In the genomic region with DNA sequence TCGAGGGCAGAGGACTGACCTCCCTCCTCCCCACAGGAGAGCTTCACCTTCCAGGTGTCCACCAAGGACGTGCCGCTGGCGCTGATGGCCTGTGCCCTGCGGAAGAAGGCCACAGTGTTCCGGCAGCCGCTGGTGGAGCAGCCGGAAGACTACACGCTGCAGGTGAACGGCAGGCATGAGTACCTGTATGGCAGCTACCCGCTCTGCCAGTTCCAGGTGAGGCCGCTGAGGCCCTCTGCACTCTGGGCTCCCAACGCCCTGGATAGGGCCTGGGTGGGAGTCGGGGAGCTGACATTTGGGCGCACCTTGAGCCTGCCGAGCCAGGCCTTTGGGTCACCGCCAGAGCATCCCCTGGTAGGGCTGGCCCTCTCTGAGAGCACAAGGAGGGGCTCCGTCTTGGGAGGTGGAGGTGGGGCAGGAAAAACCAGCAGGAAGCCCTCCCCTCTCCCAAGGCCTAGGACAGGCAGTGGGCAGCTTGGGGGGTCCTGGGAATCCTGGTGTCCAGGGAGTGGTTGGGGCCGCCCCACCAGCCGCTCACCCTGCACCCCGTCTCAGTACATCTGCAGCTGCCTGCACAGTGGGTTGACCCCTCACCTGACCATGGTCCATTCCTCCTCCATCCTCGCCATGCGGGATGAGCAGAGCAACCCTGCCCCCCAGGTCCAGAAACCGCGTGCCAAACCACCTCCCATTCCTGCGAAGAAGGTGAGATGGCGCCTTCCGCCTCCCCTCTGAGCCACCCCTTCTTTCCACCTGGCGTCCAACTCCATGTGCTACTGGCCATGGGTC, we compare ENCODE assay signal across 11 cellular contexts.
DNase-seq lines count a peak whose midpoint lies in the region; ATAC-seq, FAIRE-seq and TF ChIP-seq lines count a peak whose summit lies in the region.
"Had no signal": no experiment of that assay in that cellular context is flagged by ENCODE, and none has a peak within 500 bp of the region (broad histone marks: within the 10 kb centered on the region; RNA-seq: fewer than 3 reads in every experiment).

No MANE protein-coding gene starts in this region.

- H3K4me1 ChIP-seq in CD4-positive, CD25-positive, alpha-beta regulatory T cell (ENCODE audit: control insufficient read depth, insufficient read depth, low read length, poor library complexity, severe bottlenecking): peaks cover 87% of the 10 kb centered on the region
- peaks cover 60 to 91% of the 10 kb centered on the region in 2 experiments for H3K4me1 ChIP-seq in K562 (replicated peaks in 1 of 2; ENCODE audit: control insufficient read depth in 2 of 2, insufficient read depth in 2 of 2, low read length in 2 of 2)

- TF ChIP-seq EP300 in K562 (IDR thresholded peaks at IDR 0.05; ENCODE audit: low read length): no peak

- no peak for TF ChIP-seq RAD21 in K562 (CRISPR knock-in tag; conservative IDR thresholded peaks at IDR 0.05 in 1 of 2, IDR thresholded peaks at IDR 0.05 in 1 of 2)

- H3K9me3 ChIP-seq in CD4-positive, CD25-positive, alpha-beta regulatory T cell (ENCODE audit: control insufficient read depth in 2 of 2, low read length in 2 of 2): no peaks in the 10 kb centered on the region
- no peaks in the 10 kb centered on the region for H3K9me3 ChIP-seq in K562 (replicated peaks; ENCODE audit: control insufficient read depth, insufficient read depth, low read depth, low read length)
- H3K9me3 ChIP-seq: tibial artery had no signal

- no TSS peak for BruUV-seq in K562 (replicated peaks; lab: Mats Ljungman, UMichigan)

- H3K27ac Mint-ChIP-seq in CD4-positive, CD25-positive, alpha-beta regulatory T cell: peak overlapping the region; percentile 93 to 100 (median 98)
- peak overlapping the region; percentile 89 to 95 (median 91) for H3K27ac Mint-ChIP-seq in IgD-negative memory B cell
- peak overlapping the region; percentile 88 to 91 for H3K27ac Mint-ChIP-seq in natural killer cell treated with Interleukin-12 subunit alpha and Interleukin-12 subunit beta and Interleukin-15 and Interleukin-18, amount 100 ng/mL, for 72 hours
- H3K27ac Mint-ChIP-seq in progenitor cell of endocrine pancreas: no peak overlapping the region

- no peak for TF ChIP-seq POLR2A in K562 (conservative IDR thresholded peaks at IDR 0.05)

- no peaks in the 10 kb centered on the region for H3K9me1 ChIP-seq in K562 (ENCODE audit: control insufficient read depth, insufficient read depth, low read length)

- POLR2A ChIA-PET in K562 (lab: Yijun Ruan, JAX): interaction anchor here (0.6 to 1.1 kb wide), 7 partner anchors 9 to 226 kb away, joined by 3 to 5 read pairs (median 3); a partner anchor contains a TSS

- in situ Hi-C loops in K562 (cut with MboI): no loop called here

- H3K79me2 ChIP-seq in K562 (ENCODE audit: control insufficient read depth, insufficient read depth, low read length): peaks cover 23% of the 10 kb centered on the region

- CTCF ChIA-PET in K562 (lab: Yijun Ruan, JAX; ENCODE audit: low intra/inter-chr PET ratio): interaction anchor here (2.8 kb wide), 1 partner anchor 89 kb away, joined by 20 read pairs; no protein-coding TSS in a partner anchor

- FAIRE-seq in K562 (lab: Jason Lieb, UNC): no peak

- peak overlapping the region; percentile 82 to 95 (median 92) for H3K4me3 Mint-ChIP-seq in CD4-positive, CD25-positive, alpha-beta regulatory T cell
- peak overlapping the region; percentile 80 to 89 (median 83) for H3K4me3 Mint-ChIP-seq in IgD-negative memory B cell
- peak overlapping the region; percentile 85 for H3K4me3 Mint-ChIP-seq in natural killer cell treated with Interleukin-12 subunit alpha and Interleukin-12 subunit beta and Interleukin-15 and Interleukin-18, amount 100 ng/mL, for 72 hours
- H3K4me3 Mint-ChIP-seq in progenitor cell of endocrine pancreas (ENCODE audit: low read depth): no peak overlapping the region

- no peak for TF ChIP-seq CTCF in K562 (IDR thresholded peaks at IDR 0.05 in 2 of 3, conservative IDR thresholded peaks at IDR 0.05 in 1 of 3; ENCODE audit: insufficient read depth in 2 of 3, low read depth in 1 of 3, low read length in 3 of 3)
- no peak for TF ChIP-seq CTCF in progenitor cell of endocrine pancreas (IDR thresholded peaks at IDR 0.05; ENCODE audit: unreplicated experiment)

- peak overlapping the region; percentile 85 for H3K27ac ChIP-seq in CD4-positive, CD25-positive, alpha-beta regulatory T cell (ENCODE audit: insufficient read depth, low read length, poor library complexity, severe bottlenecking)
- H3K27ac ChIP-seq in K562 (ENCODE audit: extremely low read depth, low read depth, low read length): peak overlapping the region; percentile 87
- H3K27ac ChIP-seq: cardiac muscle cell, tibial artery had no signal

- WGBS in K562 (ENCODE audit: insufficient coverage, low coverage, missing lambda C conversion rate): 81% methylated on average over 28 of the region's 29 CpGs

- peak overlapping the region; percentile 84 to 94 for H3K9ac ChIP-seq in K562 (ENCODE audit: insufficient read depth in 1 of 2, low read depth in 2 of 2, low read length in 2 of 2)

- no peaks in the 10 kb centered on the region for H3K9me3 Mint-ChIP-seq in CD4-positive, CD25-positive, alpha-beta regulatory T cell
- H3K9me3 Mint-ChIP-seq in IgD-negative memory B cell (no peaks in the 10 kb centered on the region), progenitor cell of endocrine pancreas (ENCODE audit: low read depth) (no peaks in the 10 kb centered on the region)
- no peaks in the 10 kb centered on the region for H3K9me3 Mint-ChIP-seq in natural killer cell treated with Interleukin-12 subunit alpha and Interleukin-12 subunit beta and Interleukin-15 and Interleukin-18, amount 100 ng/mL, for 72 hours

- H3K36me3 Mint-ChIP-seq in CD4-positive, CD25-positive, alpha-beta regulatory T cell: peaks cover 18% of the 10 kb centered on the region
- H3K36me3 Mint-ChIP-seq in IgD-negative memory B cell: peaks cover 9% of the 10 kb centered on the region
- peaks cover 6% of the 10 kb centered on the region for H3K36me3 Mint-ChIP-seq in natural killer cell treated with Interleukin-12 subunit alpha and Interleukin-12 subunit beta and Interleukin-15 and Interleukin-18, amount 100 ng/mL, for 72 hours
- no peaks in the 10 kb centered on the region for H3K36me3 Mint-ChIP-seq in progenitor cell of endocrine pancreas (ENCODE audit: insufficient read depth)

- H3K27me3 Mint-ChIP-seq in CD4-positive, CD25-positive, alpha-beta regulatory T cell: peaks cover 4% of the 10 kb centered on the region
- H3K27me3 Mint-ChIP-seq in IgD-negative memory B cell (peaks cover 1% of the 10 kb centered on the region), progenitor cell of endocrine pancreas (no peaks in the 10 kb centered on the region)
- no peaks in the 10 kb centered on the region for H3K27me3 Mint-ChIP-seq in natural killer cell treated with Interleukin-12 subunit alpha and Interleukin-12 subunit beta and Interleukin-15 and Interleukin-18, amount 100 ng/mL, for 72 hours

- H3K27me3 ChIP-seq in CD4-positive, CD25-positive, alpha-beta regulatory T cell (ENCODE audit: control insufficient read depth, insufficient read depth, low read length): no peaks in the 10 kb centered on the region
- no peaks in the 10 kb centered on the region for H3K27me3 ChIP-seq in K562 (ENCODE audit: control insufficient read depth in 2 of 2, insufficient read depth in 2 of 2, low read length in 2 of 2)
- H3K27me3 ChIP-seq: cardiac muscle cell, tibial artery had no signal

- intact Hi-C loops in K562 (cut with micrococcal nuclease): no loop called here

- peak overlapping the region; percentile 92 for H2AFZ ChIP-seq in K562 (ENCODE audit: low read depth, low read length)

- no peaks in the 10 kb centered on the region for H4K20me1 ChIP-seq in K562 (replicated peaks; ENCODE audit: control insufficient read depth, insufficient read depth, low read length)

- H3K4me2 ChIP-seq in K562 (ENCODE audit: insufficient read depth, low read length): peak overlapping the region; percentile 92

- peak in 1 of 3 donors; percentile 49 for DNase-seq in CD4-positive, CD25-positive, alpha-beta regulatory T cell
- peak in 1 of 4 experiments; percentile 34 for DNase-seq in K562 (ENCODE audit: extremely low read depth in 1 of 4, low spot score in 3 of 4)
- DNase-seq in natural killer cell treated with Interleukin-12 subunit alpha and Interleukin-12 subunit beta and Interleukin-15 and Interleukin-18, amount 100 ng/mL, for 72 hours (ENCODE audit: low spot score): no peak
- DNase-seq in iPS-NIHi7 (ENCODE audit: extremely low spot score): no peak
- no peak for DNase-seq in NCI-H446 (lab: John Stamatoyannopoulos, UW)
- DNase-seq in progenitor cell of endocrine pancreas (ENCODE audit: low spot score, unreplicated experiment): no peak
- DNase-seq: RPMI8226 had no signal

- no peak for ATAC-seq in CD4-positive, CD25-positive, alpha-beta regulatory T cell (ENCODE audit: low read depth in 2 of 2)
- ATAC-seq in K562 (no peak), GM21367 (IDR thresholded peaks at IDR 0.05; ENCODE audit: unreplicated experiment) (no peak)
- peak in 1 of 2 donors; percentile 2 for ATAC-seq in natural killer cell treated with Interleukin-12 subunit alpha and Interleukin-12 subunit beta and Interleukin-15 and Interleukin-18, amount 100 ng/mL, for 72 hours

- peaks cover 42% of the 10 kb centered on the region for H3K36me3 ChIP-seq in CD4-positive, CD25-positive, alpha-beta regulatory T cell (ENCODE audit: control insufficient read depth, insufficient read depth, low read length)
- peaks cover 24% of the 10 kb centered on the region; the same call in 2 of the 3 replicates for H3K36me3 ChIP-seq in K562 (ENCODE audit: control insufficient read depth, insufficient read depth, low read length)
- H3K36me3 ChIP-seq: cardiac muscle cell had no signal

- H3K4me1 Mint-ChIP-seq in CD4-positive, CD25-positive, alpha-beta regulatory T cell: peaks cover 7 to 85% (median 24%) of the 10 kb centered on the region in 4 donors
- H3K4me1 Mint-ChIP-seq in IgD-negative memory B cell (peaks cover 16 to 20% (median 17%) of the 10 kb centered on the region in 3 donors), progenitor cell of endocrine pancreas (ENCODE audit: low read depth) (peaks cover 7% of the 10 kb centered on the region)
- peaks cover 25 to 36% of the 10 kb centered on the region in 2 donors for H3K4me1 Mint-ChIP-seq in natural killer cell treated with Interleukin-12 subunit alpha and Interleukin-12 subunit beta and Interleukin-15 and Interleukin-18, amount 100 ng/mL, for 72 hours (ENCODE audit: low read depth in 2 of 2)

- peak overlapping the region; percentile 70 for H3K4me3 ChIP-seq in CD4-positive, CD25-positive, alpha-beta regulatory T cell (ENCODE audit: low read depth, low read length)
- peak overlapping the region; percentile 48 for H3K4me3 ChIP-seq in K562
- H3K4me3 ChIP-seq: cardiac muscle cell, tibial artery had no signal

TF ChIP-seq in K562, 482 proteins besides CTCF, POLR2A, EP300 and RAD21 (continues in another document):
- TF ChIP-seq TAF9B (IDR thresholded peaks at IDR 0.05; ENCODE audit: partially characterized antibody): no peak
- no peak for TF ChIP-seq FUS (optimal IDR thresholded peaks at IDR 0.05; ENCODE audit: low read depth, low read length)
